8 cellular contexts compared by ENCODE assay signal in genomic region chr4:24686866-24687672, GRCh38.
DNase-seq lines count a peak whose midpoint lies in the region; ATAC-seq and TF ChIP-seq lines count a peak whose summit lies in the region.

No MANE protein-coding gene starts in this region.

- DNase-seq in GM10266 (ENCODE audit: extremely low spot score): peak; percentile 25
- DNase-seq in chondrocyte (ENCODE audit: low spot score): no peak
- peak; percentile 49 for DNase-seq in neural progenitor cell (ENCODE audit: low spot score)
- no peak for DNase-seq in AG08396 (ENCODE audit: low spot score)
- no peak for DNase-seq in foreskin melanocyte
- DNase-seq in MV-4-11 (lab: John Stamatoyannopoulos, UW): no peak

- no peak overlapping the region for H3K4me3 ChIP-seq in neural progenitor cell

- no peaks in the 10 kb centered on the region for H3K4me1 Mint-ChIP-seq in chondrocyte (ENCODE audit: low read depth)
- H3K4me1 Mint-ChIP-seq in neural progenitor cell: peaks cover 3% of the 10 kb centered on the region

- H3K9me3 Mint-ChIP-seq in chondrocyte (ENCODE audit: low read depth) (no peaks in the 10 kb centered on the region), neural progenitor cell (no peaks in the 10 kb centered on the region)

- H3K36me3 Mint-ChIP-seq in chondrocyte (ENCODE audit: low read depth): no peaks in the 10 kb centered on the region
- no peaks in the 10 kb centered on the region for H3K36me3 Mint-ChIP-seq in neural progenitor cell

- no peaks in the 10 kb centered on the region for H3K27me3 ChIP-seq in neural progenitor cell

- H3K36me3 ChIP-seq in neural progenitor cell: no peaks in the 10 kb centered on the region

- TF ChIP-seq CTCF in GM10266 (IDR thresholded peaks at IDR 0.05; ENCODE audit: control insufficient read depth, insufficient read depth, low read depth, missing control alignments): peak; percentile 53
- TF ChIP-seq CTCF in chondrocyte (IDR thresholded peaks at IDR 0.05): peak; percentile 74
- peak; percentile 90 for TF ChIP-seq CTCF in neural progenitor cell (IDR thresholded peaks at IDR 0.05)

- TF ChIP-seq RAD21 in Ishikawa (IDR thresholded peaks at IDR 0.05; ENCODE audit: low read depth): peak; percentile 83

- ATAC-seq in HG02970 (IDR thresholded peaks at IDR 0.05; ENCODE audit: low FRiP score, unreplicated experiment): no peak

- H3K4me3 Mint-ChIP-seq in chondrocyte (ENCODE audit: unreplicated experiment): no peak overlapping the region
- no peak overlapping the region for H3K4me3 Mint-ChIP-seq in neural progenitor cell

- no peaks in the 10 kb centered on the region for H3K4me1 ChIP-seq in neural progenitor cell

- H3K4me2 ChIP-seq in neural progenitor cell: no peak overlapping the region

- no peaks in the 10 kb centered on the region for H3F3A ChIP-seq in neural progenitor cell (ENCODE audit: low read depth)

- H2AFZ ChIP-seq in neural progenitor cell (replicated peaks): no peak overlapping the region

- no peak overlapping the region for H3K9ac ChIP-seq in neural progenitor cell

- H3K27ac Mint-ChIP-seq in chondrocyte (ENCODE audit: unreplicated experiment): no peak overlapping the region
- no peak overlapping the region for H3K27ac Mint-ChIP-seq in neural progenitor cell

- H3K79me2 ChIP-seq in neural progenitor cell (ENCODE audit: low read depth): no peaks in the 10 kb centered on the region

- peaks cover 11% of the 10 kb centered on the region for H3K27me3 Mint-ChIP-seq in chondrocyte (ENCODE audit: low read depth)
- peaks cover 2% of the 10 kb centered on the region for H3K27me3 Mint-ChIP-seq in neural progenitor cell (ENCODE audit: insufficient read depth, low read depth)

- no peaks in the 10 kb centered on the region for H3K9me3 ChIP-seq in neural progenitor cell (ENCODE audit: low read depth)

- no peak overlapping the region for H3K27ac ChIP-seq in neural progenitor cell

- no peaks in the 10 kb centered on the region for H4K20me1 ChIP-seq in neural progenitor cell (ENCODE audit: low read depth)

- TF ChIP-seq EP300 in Ishikawa (IDR thresholded peaks at IDR 0.05; ENCODE audit: borderline replicate concordance): no peak

TF ChIP-seq in Ishikawa, 13 proteins besides CTCF, POLR2A, EP300 and RAD21:
- TF ChIP-seq CREB1 (IDR thresholded peaks at IDR 0.05; ENCODE audit: low read depth) (no peak), MAX (IDR thresholded peaks at IDR 0.05) (no peak), TEAD4 (IDR thresholded peaks at IDR 0.05) (no peak), USF1 (IDR thresholded peaks at IDR 0.05) (no peak), ZBTB7A (IDR thresholded peaks at IDR 0.05; ENCODE audit: low read depth) (no peak), FOXM1 (IDR thresholded peaks at IDR 0.05; ENCODE audit: borderline replicate concordance, low read depth) (no peak), NFIC (IDR thresholded peaks at IDR 0.05) (no peak), YY1 (IDR thresholded peaks at IDR 0.05; ENCODE audit: low read depth) (no peak)

Comparison
In these comparisons a context has a peak if more than half of its experiments do, and no peak if none do; other contexts are left out.
1. DNase-seq: peak in GM10266 (single experiment) and neural progenitor cell (single experiment); none in chondrocyte (single experiment), AG08396 (single experiment), foreskin melanocyte (single experiment) and MV-4-11 (single experiment).
2. Peak in every context shown above with its lines, with median percentiles within 50 percentile points of each other: CTCF ChIP-seq.